ENCODE assay signal across 8 cellular contexts in genomic region chr6:57021086-57021720, GRCh38. TPM values are rescaled to one million over a fixed set of nuclear protein-coding genes. Genes with fewer than 3 reads are reported as not detected.
A peak's percentile ranks its signal among the peaks of the same experiment; 100 is the strongest.
DNase-seq lines count a peak whose midpoint lies in the region; ATAC-seq and TF ChIP-seq lines count a peak whose summit lies in the region.

No MANE protein-coding gene starts in this region.

- no peak for DNase-seq in CD14-positive monocyte (ENCODE audit: low spot score)
- peak; percentile 49 for DNase-seq in NCI-H345 (lab: John Stamatoyannopoulos, UW)
- DNase-seq in amniotic epithelial cell (ENCODE audit: low read depth) = peak; percentile 53
- DNase-seq in iPS DF 6.9 (ENCODE audit: low read depth, low spot score) = peak; percentile 13
- DNase-seq in stimulated activated naive B cell treated with anti-CD40 and anti-IgM and Interleukin-4, amounts not matched to agents 10 μg/mL and 1 μg/mL and 100 μg/mL, for 72 hours = no peak
- no peak for DNase-seq in head of caudate nucleus

- peaks cover 12 to 19% (median 14%) of the 10 kb centered on the region in 7 donors for H3K9me3 Mint-ChIP-seq in CD14-positive monocyte
- H3K9me3 Mint-ChIP-seq in stimulated activated naive B cell treated with anti-CD40 and anti-IgM and Interleukin-4, amounts not matched to agents 10 μg/mL and 1 μg/mL and 100 μg/mL, for 72 hours = peaks cover 13 to 15% of the 10 kb centered on the region in 2 donors

- H3K36me3 ChIP-seq in iPS DF 6.9 (ENCODE audit: control insufficient read depth, insufficient read depth, low read length) = no peaks in the 10 kb centered on the region

- no peaks in the 10 kb centered on the region for H3K27me3 Mint-ChIP-seq in CD14-positive monocyte (ENCODE audit: low read depth in 3 of 3)
- peaks cover 6 to 9% of the 10 kb centered on the region in 2 donors for H3K27me3 Mint-ChIP-seq in stimulated activated naive B cell treated with anti-CD40 and anti-IgM and Interleukin-4, amounts not matched to agents 10 μg/mL and 1 μg/mL and 100 μg/mL, for 72 hours

- peak; percentile 72 for TF ChIP-seq CTCF in CD14-positive monocyte (IDR thresholded peaks at IDR 0.05)

- no peaks in the 10 kb centered on the region for H3K4me1 Mint-ChIP-seq in CD14-positive monocyte
- H3K4me1 Mint-ChIP-seq in stimulated activated naive B cell treated with anti-CD40 and anti-IgM and Interleukin-4, amounts not matched to agents 10 μg/mL and 1 μg/mL and 100 μg/mL, for 72 hours = no peaks in the 10 kb centered on the region

- peaks cover 1% of the 10 kb centered on the region; the same call in 1 of the 2 replicates for H3K4me1 ChIP-seq in iPS DF 6.9 (ENCODE audit: control insufficient read depth, insufficient read depth, low read length)

- H3K4me3 ChIP-seq in iPS DF 6.9 (ENCODE audit: low read length) = no peak overlapping the region

- no CpG with 5 or more reads among the region's 1 CpG for WGBS in iPS DF 6.9 (ENCODE audit: insufficient coverage, insufficient read length)

- no peak overlapping the region for H3K4me3 Mint-ChIP-seq in CD14-positive monocyte
- H3K4me3 Mint-ChIP-seq in stimulated activated naive B cell treated with anti-CD40 and anti-IgM and Interleukin-4, amounts not matched to agents 10 μg/mL and 1 μg/mL and 100 μg/mL, for 72 hours = no peak overlapping the region

- no peak overlapping the region for H3K27ac ChIP-seq in iPS DF 6.9 (ENCODE audit: low read length)

- peak overlapping the region in 1 of 7 donors; percentile 41 for H3K27ac Mint-ChIP-seq in CD14-positive monocyte
- no peak overlapping the region for H3K27ac Mint-ChIP-seq in stimulated activated naive B cell treated with anti-CD40 and anti-IgM and Interleukin-4, amounts not matched to agents 10 μg/mL and 1 μg/mL and 100 μg/mL, for 72 hours

- no peaks in the 10 kb centered on the region for H3K27me3 ChIP-seq in iPS DF 6.9 (ENCODE audit: control insufficient read depth, insufficient read depth, low read length)

- ATAC-seq in GM18858 (IDR thresholded peaks at IDR 0.05; ENCODE audit: unreplicated experiment) = peak; percentile 92
- ATAC-seq in HG03135 (IDR thresholded peaks at IDR 0.05; ENCODE audit: unreplicated experiment) = peak; percentile 86
- peak; percentile 67 to 73 for ATAC-seq in stimulated activated naive B cell treated with anti-CD40 and anti-IgM and Interleukin-4, amounts not matched to agents 10 μg/mL and 1 μg/mL and 100 μg/mL, for 72 hours (replicated peaks)

- no peaks in the 10 kb centered on the region for H3K9me3 ChIP-seq in iPS DF 6.9 (ENCODE audit: control insufficient read depth, insufficient read depth, low read length)

- no peaks in the 10 kb centered on the region for H3K36me3 Mint-ChIP-seq in CD14-positive monocyte
- peaks cover 4 to 13% of the 10 kb centered on the region in 2 donors for H3K36me3 Mint-ChIP-seq in stimulated activated naive B cell treated with anti-CD40 and anti-IgM and Interleukin-4, amounts not matched to agents 10 μg/mL and 1 μg/mL and 100 μg/mL, for 72 hours

- intact Hi-C loops in CD14-positive monocyte (cut with micrococcal nuclease) (no loop called here), head of caudate nucleus (cut with DNase I) (loop anchor here (5.0 to 10.0 kb wide), 2 partner anchors 64 to 116 kb away; partner anchors contain the start of gene BEND6)

RNA-seq across cellular contexts. Expression of gene KIAA1586, which starts 25.3 kb away (rescaled TPM):
- polyA plus RNA-seq in CD14-positive monocyte = 1 to 10 TPM; 4.4 to 5.0 TPM

Comparison
In these comparisons a context has a peak if more than half of its experiments do, and no peak if none do; other contexts are left out.
1. DNase-seq: peak in NCI-H345 (single experiment), amniotic epithelial cell (single experiment) and iPS DF 6.9 (single experiment); none in CD14-positive monocyte (single experiment), stimulated activated naive B cell treated with anti-CD40 and anti-IgM and Interleukin-4, amounts not matched to agents 10 μg/mL and 1 μg/mL and 100 μg/mL, for 72 hours (single experiment) and head of caudate nucleus (0 of 42).
2. Peak in every context shown above with its lines, with median percentiles within 50 percentile points of each other: ATAC-seq.